ENCODE assay signal across 10 cellular contexts in genomic region chrX:106170318-106170717, GRCh38. TPM values are rescaled to one million over a fixed set of nuclear protein-coding genes. Genes with fewer than 3 reads are reported as not detected.
DNase-seq lines count a peak whose midpoint lies in the region; ATAC-seq and TF ChIP-seq lines count a peak whose summit lies in the region.
"Had no signal": no experiment of that assay in that cellular context is flagged by ENCODE, and none has a peak within 500 bp of the region (broad histone marks: within the 10 kb centered on the region; RNA-seq: fewer than 3 reads in every experiment).

No MANE protein-coding gene starts in this region.

- no peaks in the 10 kb centered on the region for H3K79me2 ChIP-seq in mammary epithelial cell (ENCODE audit: insufficient read depth, low read length)
- H3K79me2 ChIP-seq in mesendoderm (ENCODE audit: control insufficient read depth, insufficient read depth, low read length): no peaks in the 10 kb centered on the region

- H3K4me3 Mint-ChIP-seq in activated T-cell treated with anti-CD3 and anti-CD28 coated beads, Interleukin-2, amount 50 U/mL, for 72 hours: no peak overlapping the region
- H3K4me3 Mint-ChIP-seq: activated B cell treated with CpG ODN at 0.5 μM for 24 hours had no signal

- H3K36me3 Mint-ChIP-seq in activated T-cell treated with anti-CD3 and anti-CD28 coated beads, Interleukin-2, amount 50 U/mL, for 72 hours (ENCODE audit: insufficient read depth in 2 of 2): no peaks in the 10 kb centered on the region

- H3K18ac ChIP-seq in mesendoderm (ENCODE audit: low read length): no peak overlapping the region

- TF ChIP-seq CTCF in BJ (IDR thresholded peaks at IDR 0.05; ENCODE audit: insufficient read depth, low read depth, low read length): peak; percentile 46; the same call in 1 of the 2 replicates
- peak; percentile 61 to 73 for TF ChIP-seq CTCF in mammary epithelial cell (conservative IDR thresholded peaks at IDR 0.05 in 1 of 2, IDR thresholded peaks at IDR 0.05 in 1 of 2; ENCODE audit: extremely low read depth in 1 of 2, insufficient read depth in 1 of 2, low read depth in 1 of 2, low read length in 2 of 2)

- BruUV-seq in mammary epithelial cell (replicated peaks; lab: Mats Ljungman, UMichigan): no TSS peak

- H3K23ac ChIP-seq in mesendoderm (ENCODE audit: low read length): no peak overlapping the region

- H3K4me1 ChIP-seq in mammary epithelial cell (ENCODE audit: insufficient read depth, low read length): no peaks in the 10 kb centered on the region
- no peaks in the 10 kb centered on the region for H3K4me1 ChIP-seq in mesendoderm (ENCODE audit: control insufficient read depth, low read depth, low read length)
- H3K4me1 ChIP-seq: HAP-1 had no signal

- no peaks in the 10 kb centered on the region for H3K79me1 ChIP-seq in mesendoderm (ENCODE audit: low read length)

- no peak overlapping the region for H3K56ac ChIP-seq in mesendoderm (ENCODE audit: low read length)

- dilution Hi-C loops in mammary epithelial cell (cut with HindIII; ENCODE audit: low sequenced_read_pairs): no loop called here

- H2BK15ac ChIP-seq in mesendoderm (replicated peaks; ENCODE audit: low read depth): no peak overlapping the region

- no peak overlapping the region for H3K4ac ChIP-seq in mesendoderm (ENCODE audit: low read depth, low read length)

- ATAC-seq in stimulated activated naive CD8-positive, alpha-beta T cell treated with anti-CD3 and anti-CD28 coated beads, Interleukin-15, Interleukin-2, amounts not matched to agents 100 U/mL and 50 U/mL, for 24 hours: no peak
- no peak for ATAC-seq in GM19395 (IDR thresholded peaks at IDR 0.05; ENCODE audit: unreplicated experiment)
- no peak for ATAC-seq in activated T-cell treated with anti-CD3 and anti-CD28 coated beads, Interleukin-2, amount 50 U/mL, for 72 hours (replicated peaks in 1 of 2)

- H3K9ac ChIP-seq in mammary epithelial cell (ENCODE audit: insufficient read depth, low read length): no peak overlapping the region
- no peak overlapping the region for H3K9ac ChIP-seq in mesendoderm (ENCODE audit: low read length)

- H3K27ac ChIP-seq in mammary epithelial cell (ENCODE audit: insufficient read depth, low read depth, low read length) (no peak overlapping the region), mesendoderm (ENCODE audit: low read depth, low read length) (no peak overlapping the region)

- H3K27me3 ChIP-seq in BJ (ENCODE audit: control insufficient read depth, insufficient read depth, low read length) (no peaks in the 10 kb centered on the region), mammary epithelial cell (ENCODE audit: insufficient read depth, low read length) (peaks cover 2% of the 10 kb centered on the region), mesendoderm (ENCODE audit: insufficient read depth, low read length, poor library complexity) (no peaks in the 10 kb centered on the region)

- 23% methylated on average over 1 of the region's 1 CpG for WGBS in mammary epithelial cell (ENCODE audit: low coverage, missing lambda C conversion rate)
- no CpG with 5 or more reads among the region's 1 CpG for WGBS in mesendoderm (ENCODE audit: extremely low coverage, insufficient coverage, low lambda C conversion rate)

- DNase-seq in BJ (ENCODE audit: low read depth): no peak
- peak; percentile 8 for DNase-seq in mammary epithelial cell
- DNase-seq in mesendoderm: peak; percentile 0
- DNase-seq in NOMO-1 (lab: John Stamatoyannopoulos, UW; ENCODE audit: unreplicated experiment in 2 of 2): no peak
- DNase-seq in stimulated activated naive CD8-positive, alpha-beta T cell treated with anti-CD3 and anti-CD28 coated beads, Interleukin-15, Interleukin-2, amounts not matched to agents 100 U/mL and 50 U/mL, for 24 hours: no peak
- no peak for DNase-seq in activated T-cell treated with anti-CD3 and anti-CD28 coated beads, Interleukin-2, amount 50 U/mL, for 72 hours
- DNase-seq: activated B cell treated with CpG ODN at 0.5 μM for 24 hours had no signal

- H3K36me3 ChIP-seq in BJ (ENCODE audit: control insufficient read depth, insufficient read depth, low read length) (no peaks in the 10 kb centered on the region), mammary epithelial cell (ENCODE audit: insufficient read depth, low read length) (no peaks in the 10 kb centered on the region), mesendoderm (ENCODE audit: control insufficient read depth, insufficient read depth, low read length) (no peaks in the 10 kb centered on the region)
- H3K36me3 ChIP-seq: HAP-1 had no signal

- H2AK5ac ChIP-seq in mesendoderm (ENCODE audit: low read length): no peak overlapping the region

- no peak overlapping the region for H2BK120ac ChIP-seq in mesendoderm (ENCODE audit: low read depth, low read length)

- peaks cover 20% of the 10 kb centered on the region for H3K27me3 Mint-ChIP-seq in activated T-cell treated with anti-CD3 and anti-CD28 coated beads, Interleukin-2, amount 50 U/mL, for 72 hours (ENCODE audit: low read depth)
- H3K27me3 Mint-ChIP-seq: activated B cell treated with CpG ODN at 0.5 μM for 24 hours had no signal

- no peaks in the 10 kb centered on the region for H3K4me1 Mint-ChIP-seq in activated T-cell treated with anti-CD3 and anti-CD28 coated beads, Interleukin-2, amount 50 U/mL, for 72 hours (ENCODE audit: low read depth)
- H3K4me1 Mint-ChIP-seq: activated B cell treated with CpG ODN at 0.5 μM for 24 hours had no signal

- no peaks in the 10 kb centered on the region for H3K9me3 Mint-ChIP-seq in activated T-cell treated with anti-CD3 and anti-CD28 coated beads, Interleukin-2, amount 50 U/mL, for 72 hours
- H3K9me3 Mint-ChIP-seq: activated B cell treated with CpG ODN at 0.5 μM for 24 hours had no signal

- no peaks in the 10 kb centered on the region for H3K9me3 ChIP-seq in mammary epithelial cell (replicated peaks; ENCODE audit: insufficient read depth, low read length)
- H3K9me3 ChIP-seq: HAP-1 had no signal

- no peak for TF ChIP-seq EP300 in Ishikawa (IDR thresholded peaks at IDR 0.05; ENCODE audit: borderline replicate concordance)

- H3K27ac Mint-ChIP-seq in activated T-cell treated with anti-CD3 and anti-CD28 coated beads, Interleukin-2, amount 50 U/mL, for 72 hours: no peak overlapping the region
- H3K27ac Mint-ChIP-seq: activated B cell treated with CpG ODN at 0.5 μM for 24 hours had no signal

- H4K5ac ChIP-seq in mesendoderm (ENCODE audit: low read length): no peak overlapping the region

- CTCF ChIA-PET in BJ (lab: Yijun Ruan, JAX): interaction anchor here (1.1 kb wide), 1 partner anchor 11 kb away, joined by 3 read pairs; no protein-coding TSS in a partner anchor
- CTCF ChIA-PET in mammary epithelial cell (lab: Charles Lee; ENCODE audit: low non-redundant PET): no interaction called here

- H3K4me2 ChIP-seq in mammary epithelial cell (ENCODE audit: insufficient read depth, low read depth, low read length): no peak overlapping the region
- no peak overlapping the region for H3K4me2 ChIP-seq in mesendoderm (ENCODE audit: low read length)

- intact Hi-C loops in mammary epithelial cell (cut with micrococcal nuclease): loop anchor here (1.0 to 10.0 kb wide), 2 partner anchors 196 to 223 kb away; no protein-coding TSS in a partner anchor

- peak; percentile 44 for TF ChIP-seq RAD21 in Ishikawa (IDR thresholded peaks at IDR 0.05; ENCODE audit: low read depth)

- no peak overlapping the region for H2BK5ac ChIP-seq in mesendoderm (ENCODE audit: low read length)

- H3K4me3 ChIP-seq in BJ (ENCODE audit: low read depth, low read length) (no peak overlapping the region), mammary epithelial cell (replicated peaks in 1 of 3; ENCODE audit: insufficient read depth in 1 of 3, low read depth in 2 of 3, low read length in 3 of 3) (no peak overlapping the region), mesendoderm (ENCODE audit: low read length) (no peak overlapping the region)
- H3K4me3 ChIP-seq: HAP-1 had no signal

- H4K20me1 ChIP-seq in mammary epithelial cell (ENCODE audit: insufficient read depth, low read length): no peaks in the 10 kb centered on the region

- H2AFZ ChIP-seq in mammary epithelial cell (ENCODE audit: low read depth, low read length): no peak overlapping the region

- POLR2A ChIA-PET in BJ (lab: Charles Lee): no interaction called here

- H4K8ac ChIP-seq in mesendoderm (ENCODE audit: low read depth, low read length): no peak overlapping the region

- in situ Hi-C loops in mammary epithelial cell (cut with MboI; ENCODE audit: low sequenced_read_pairs in 2 of 2): no loop called here

TF ChIP-seq in Ishikawa, 13 proteins besides CTCF, POLR2A, EP300 and RAD21:
- TF ChIP-seq USF1 (IDR thresholded peaks at IDR 0.05) (no peak), TAF1 (IDR thresholded peaks at IDR 0.05; ENCODE audit: low read depth) (no peak), FOXM1 (IDR thresholded peaks at IDR 0.05; ENCODE audit: borderline replicate concordance, low read depth) (no peak), YY1 (IDR thresholded peaks at IDR 0.05; ENCODE audit: low read depth) (no peak), CEBPB (IDR thresholded peaks at IDR 0.05) (no peak), TEAD4 (IDR thresholded peaks at IDR 0.05) (no peak), NFIC (IDR thresholded peaks at IDR 0.05) (no peak), TCF12 (IDR thresholded peaks at IDR 0.05; ENCODE audit: low read depth) (no peak)

RNA-seq across cellular contexts. Expression of gene PWWP3B, which starts 2.2 kb away (rescaled TPM):
- polyA plus RNA-seq in BJ (2011; rRNA removed) (not detected in 2 replicates), mammary epithelial cell (0.07 TPM)
- polyA minus RNA-seq in BJ (2011; rRNA and poly(A)+ RNA removed): not detected in 2 replicates
- 1 to 10 TPM in 1 of 2 donors, under 1 TPM in 1; 0.12 to 1.2 TPM for total RNA-seq in mammary epithelial cell
- not detected for polyA minus RNA-seq in mammary epithelial cell
- polyA plus RNA-seq in mesendoderm (2013, experiment 1 of 2): 0.46 TPM
- polyA plus RNA-seq in mesendoderm (2013, experiment 2 of 2): 0.46 TPM
- total RNA-seq in activated T-cell treated with anti-CD3 and anti-CD28 coated beads, Interleukin-2, amount 50 U/mL, for 72 hours: not detected
- total RNA-seq: activated B cell treated with CpG ODN at 0.5 μM for 24 hours had no signal

Comparison
In these comparisons a context has a peak if more than half of its experiments do, and no peak if none do; other contexts are left out.
1. DNase-seq: peak in mammary epithelial cell (single experiment) and mesendoderm (single experiment); none in BJ (single experiment), NOMO-1 (0 of 2), stimulated activated naive CD8-positive, alpha-beta T cell treated with anti-CD3 and anti-CD28 coated beads, Interleukin-15, Interleukin-2, amounts not matched to agents 100 U/mL and 50 U/mL, for 24 hours (single experiment) and activated T-cell treated with anti-CD3 and anti-CD28 coated beads, Interleukin-2, amount 50 U/mL, for 72 hours (0 of 2).